In genomic region chr13:113404366-113404722, GRCh38 we compare ENCODE assay signal across 16 cellular contexts. TPM values are rescaled to one million over a fixed set of nuclear protein-coding genes. Genes with fewer than 3 reads are reported as not detected.
DNase-seq lines count a peak whose midpoint lies in the region; ATAC-seq and TF ChIP-seq lines count a peak whose summit lies in the region.
"Had no signal": no experiment of that assay in that cellular context is flagged by ENCODE, and none has a peak within 500 bp of the region (broad histone marks: within the 10 kb centered on the region; RNA-seq: fewer than 3 reads in every experiment).

No MANE protein-coding gene starts in this region.

- no peaks in the 10 kb centered on the region for H3K36me3 ChIP-seq in BLaER1 treated with 17β-estradiol and CSF1 and Interleukin-3, amounts not matched to agents 10 nM and 100 nM
- H3K36me3 ChIP-seq in skeletal muscle tissue (ENCODE audit: control insufficient read depth in 3 of 3, insufficient read depth in 3 of 3, low read length in 3 of 3) = no peaks in the 10 kb centered on the region

- no peak for TF ChIP-seq CTCF in activated CD8-positive, alpha-beta T cell treated with anti-CD3 and anti-CD28 coated beads for 36 hours (IDR thresholded peaks at IDR 0.05)

- peak overlapping the region in 9 of 11 experiments; percentile 90 to 100 (median 98); a peak in 18 of 22 replicates for H3K4me2 ChIP-seq in BLaER1 treated with 17β-estradiol and CSF1 and Interleukin-3, amounts not matched to agents 10 nM and 100 nM

- H3K9ac ChIP-seq in BLaER1 treated with 17β-estradiol and CSF1 and Interleukin-3, amounts not matched to agents 10 nM and 100 nM = peak overlapping the region in 7 of 11 experiments; percentile 55 to 92 (median 84); a peak in 12 of 22 replicates
- peak overlapping the region; percentile 61 to 77 (median 72) for H3K9ac ChIP-seq in skeletal muscle tissue (ENCODE audit: low read depth in 1 of 3, low read length in 3 of 3)

- no peak overlapping the region for H3K4me3 Mint-ChIP-seq in activated CD8-positive, alpha-beta T cell treated with anti-CD3 and anti-CD28 coated beads, Interleukin-2, amount 10 ng/mL, durations not matched to agents 7 days and 5 days
- H3K4me3 Mint-ChIP-seq in activated CD8-positive, alpha-beta T cell treated with anti-CD3 and anti-CD28 coated beads for 36 hours = no peak overlapping the region
- H3K4me3 Mint-ChIP-seq: CD8-positive, alpha-beta memory T cell had no signal

- no peaks in the 10 kb centered on the region for H3K27me3 Mint-ChIP-seq in activated CD8-positive, alpha-beta T cell treated with anti-CD3 and anti-CD28 coated beads, Interleukin-2, amount 10 ng/mL, durations not matched to agents 7 days and 5 days (ENCODE audit: low read depth)
- peaks cover 5% of the 10 kb centered on the region for H3K27me3 Mint-ChIP-seq in activated CD8-positive, alpha-beta T cell treated with anti-CD3 and anti-CD28 coated beads for 36 hours

- H3K9me3 ChIP-seq in BLaER1 treated with 17β-estradiol and CSF1 and Interleukin-3, amounts not matched to agents 10 nM and 100 nM (replicated peaks in 1 of 11) = peaks cover 0 to 5% (median 4%) of the 10 kb centered on the region in 11 experiments; a peak in 13 of 22 replicates
- no peaks in the 10 kb centered on the region for H3K9me3 ChIP-seq in right cardiac atrium (ENCODE audit: control insufficient read depth, low read length)
- no peaks in the 10 kb centered on the region for H3K9me3 ChIP-seq in skeletal muscle tissue (ENCODE audit: control insufficient read depth in 3 of 3, low read length in 3 of 3)

- H3K36me3 Mint-ChIP-seq in activated CD8-positive, alpha-beta T cell treated with anti-CD3 and anti-CD28 coated beads, Interleukin-2, amount 10 ng/mL, durations not matched to agents 7 days and 5 days (ENCODE audit: low read depth) = no peaks in the 10 kb centered on the region
- no peaks in the 10 kb centered on the region for H3K36me3 Mint-ChIP-seq in activated CD8-positive, alpha-beta T cell treated with anti-CD3 and anti-CD28 coated beads for 36 hours (ENCODE audit: low read depth)
- H3K36me3 Mint-ChIP-seq: CD8-positive, alpha-beta memory T cell had no signal

- peaks cover 0 to 39% (median 0%) of the 10 kb centered on the region in 11 experiments; a peak in 4 of 22 replicates for H4K20me1 ChIP-seq in BLaER1 treated with 17β-estradiol and CSF1 and Interleukin-3, amounts not matched to agents 10 nM and 100 nM

- DNase-seq in activated CD8-positive, alpha-beta T cell treated with anti-CD3 and anti-CD28 coated beads, Interleukin-2, amount 10 ng/mL, durations not matched to agents 7 days and 5 days = no peak
- no peak for DNase-seq in activated CD8-positive, alpha-beta T cell treated with anti-CD3 and anti-CD28 coated beads for 36 hours
- DNase-seq in right cardiac atrium = no peak
- DNase-seq: C1 segment of cervical spinal cord; CD8-positive, alpha-beta memory T cell; NCI-H1105; NCI-H2171 treated with DMSO at 0.1 percent for 48 hours; NCI-H446; NCI-H526 treated with DMSO at 0.1 percent for 48 hours had no signal

- H3K27ac ChIP-seq in BLaER1 treated with 17β-estradiol and CSF1 and Interleukin-3, amounts not matched to agents 10 nM and 100 nM = peak overlapping the region in 7 of 11 experiments; percentile 21 to 99 (median 97); a peak in 10 of 22 replicates
- peak overlapping the region; percentile 44 for H3K27ac ChIP-seq in right cardiac atrium (ENCODE audit: low read length)
- peak overlapping the region; percentile 99 for H3K27ac ChIP-seq in skeletal muscle tissue (ENCODE audit: low read depth, low read length)

- intact Hi-C loops in activated CD8-positive, alpha-beta T cell treated with anti-CD3 and anti-CD28 coated beads for 36 hours (cut with micrococcal nuclease) = no loop called here
- intact Hi-C loops in right cardiac atrium (cut with DNase I) = loop anchor here in 1 of 4 donors (5.0 kb wide), 1 partner anchor 48 kb away; the partner anchor contains the start of gene ADPRHL1

- peak; percentile 33 for ATAC-seq in activated CD8-positive, alpha-beta T cell treated with anti-CD3 and anti-CD28 coated beads, Interleukin-2, amount 10 ng/mL, durations not matched to agents 7 days and 5 days
- no peak for ATAC-seq in activated CD8-positive, alpha-beta T cell treated with anti-CD3 and anti-CD28 coated beads for 36 hours
- ATAC-seq in right cardiac atrium = no peak
- ATAC-seq in GM19397 (IDR thresholded peaks at IDR 0.05; ENCODE audit: unreplicated experiment) = no peak
- ATAC-seq in GM21390 (IDR thresholded peaks at IDR 0.05; ENCODE audit: unreplicated experiment) = no peak
- no peak for ATAC-seq in GM21528 (IDR thresholded peaks at IDR 0.05; ENCODE audit: low FRiP score, unreplicated experiment)
- ATAC-seq: K562, Panc1 had no signal

- no peak overlapping the region for H3K27ac Mint-ChIP-seq in activated CD8-positive, alpha-beta T cell treated with anti-CD3 and anti-CD28 coated beads, Interleukin-2, amount 10 ng/mL, durations not matched to agents 7 days and 5 days
- no peak overlapping the region for H3K27ac Mint-ChIP-seq in activated CD8-positive, alpha-beta T cell treated with anti-CD3 and anti-CD28 coated beads for 36 hours

- 0 out of 20 replicates have a peak overlapping the region, but pooled peaks of 1 of the 10 experiments have one; percentile 60 for H3K4me3 ChIP-seq in BLaER1 treated with 17β-estradiol and CSF1 and Interleukin-3, amounts not matched to agents 10 nM and 100 nM
- H3K4me3 ChIP-seq in right cardiac atrium (ENCODE audit: low read length) (no peak overlapping the region), skeletal muscle tissue (ENCODE audit: low read length in 3 of 3) (no peak overlapping the region)
- H3K4me3 ChIP-seq: K562 had no signal

- H3K27me3 ChIP-seq in BLaER1 treated with 17β-estradiol and CSF1 and Interleukin-3, amounts not matched to agents 10 nM and 100 nM = peaks cover 0 to 77% (median 0%) of the 10 kb centered on the region in 11 experiments; a peak in 8 of 22 replicates
- H3K27me3 ChIP-seq in right cardiac atrium (ENCODE audit: control insufficient read depth, insufficient read depth) = no peaks in the 10 kb centered on the region
- peaks cover 0 to 9% (median 0%) of the 10 kb centered on the region in 3 donors for H3K27me3 ChIP-seq in skeletal muscle tissue (ENCODE audit: control insufficient read depth in 3 of 3, insufficient read depth in 3 of 3, low read length in 3 of 3)

- POLR2A ChIA-PET in activated CD8-positive, alpha-beta T cell treated with anti-CD3 and anti-CD28 coated beads, Interleukin-2, amount 10 ng/mL, durations not matched to agents 7 days and 5 days (lab: Charles Lee) = no interaction called here
- POLR2A ChIA-PET in activated CD8-positive, alpha-beta T cell treated with anti-CD3 and anti-CD28 coated beads for 36 hours (lab: Charles Lee) = interaction anchor here (1.1 kb wide), 1 partner anchor 11 kb away, joined by 4 read pairs; no protein-coding TSS in a partner anchor

- 91% methylated on average over 2 of the region's 2 CpGs for WGBS in right cardiac atrium

- H3K4me1 ChIP-seq in BLaER1 treated with 17β-estradiol and CSF1 and Interleukin-3, amounts not matched to agents 10 nM and 100 nM = peaks cover 76 to 100% (median 100%) of the 10 kb centered on the region in 10 experiments
- H3K4me1 ChIP-seq in right cardiac atrium (ENCODE audit: control insufficient read depth, insufficient read depth, low read length) (peaks cover under 1% of the 10 kb centered on the region), skeletal muscle tissue (ENCODE audit: control insufficient read depth in 3 of 3, insufficient read depth in 3 of 3, low read length in 3 of 3) (peaks cover 63 to 88% (median 85%) of the 10 kb centered on the region in 3 donors)

- CTCF ChIA-PET in activated CD8-positive, alpha-beta T cell treated with anti-CD3 and anti-CD28 coated beads, Interleukin-2, amount 10 ng/mL, durations not matched to agents 7 days and 5 days (lab: Charles Lee) = no interaction called here
- CTCF ChIA-PET in activated CD8-positive, alpha-beta T cell treated with anti-CD3 and anti-CD28 coated beads for 36 hours (lab: Charles Lee) = no interaction called here

- no peaks in the 10 kb centered on the region for H3K4me1 Mint-ChIP-seq in activated CD8-positive, alpha-beta T cell treated with anti-CD3 and anti-CD28 coated beads, Interleukin-2, amount 10 ng/mL, durations not matched to agents 7 days and 5 days (ENCODE audit: low read depth)
- no peaks in the 10 kb centered on the region for H3K4me1 Mint-ChIP-seq in activated CD8-positive, alpha-beta T cell treated with anti-CD3 and anti-CD28 coated beads for 36 hours (ENCODE audit: low read depth)
- H3K4me1 Mint-ChIP-seq: CD8-positive, alpha-beta memory T cell had no signal

- no peaks in the 10 kb centered on the region for H3K9me3 Mint-ChIP-seq in activated CD8-positive, alpha-beta T cell treated with anti-CD3 and anti-CD28 coated beads, Interleukin-2, amount 10 ng/mL, durations not matched to agents 7 days and 5 days (ENCODE audit: insufficient read depth)
- no peaks in the 10 kb centered on the region for H3K9me3 Mint-ChIP-seq in activated CD8-positive, alpha-beta T cell treated with anti-CD3 and anti-CD28 coated beads for 36 hours
- H3K9me3 Mint-ChIP-seq: CD8-positive, alpha-beta memory T cell had no signal

RNA-seq across cellular contexts. Expression of gene GRTP1, which starts 40.4 kb away (rescaled TPM):
- not detected for total RNA-seq in activated CD8-positive, alpha-beta T cell treated with anti-CD3 and anti-CD28 coated beads, Interleukin-2, amount 10 ng/mL, durations not matched to agents 7 days and 5 days
- not detected for total RNA-seq in activated CD8-positive, alpha-beta T cell treated with anti-CD3 and anti-CD28 coated beads for 36 hours
- total RNA-seq in right cardiac atrium (1 to 10 TPM; 1.4 to 2.3 (median 1.8) TPM), skeletal muscle tissue (3.7 TPM)
- polyA plus RNA-seq in right cardiac atrium = 1.5 TPM
- total RNA-seq: CD8-positive, alpha-beta memory T cell had no signal
- polyA plus RNA-seq: CD8-positive, alpha-beta memory T cell had no signal

RNA-seq across cellular contexts. Expression of gene ADPRHL1, which starts 48.9 kb away (rescaled TPM):
- total RNA-seq in activated CD8-positive, alpha-beta T cell treated with anti-CD3 and anti-CD28 coated beads, Interleukin-2, amount 10 ng/mL, durations not matched to agents 7 days and 5 days = under 1 TPM; 0.73 to 0.87 TPM
- under 1 TPM; 0.23 to 0.36 TPM for total RNA-seq in activated CD8-positive, alpha-beta T cell treated with anti-CD3 and anti-CD28 coated beads for 36 hours
- 100 to 1,000 TPM; 320 to 446 (median 375) TPM for total RNA-seq in right cardiac atrium
- 280 TPM for polyA plus RNA-seq in right cardiac atrium
- 124 TPM for total RNA-seq in skeletal muscle tissue

Comparison
In these comparisons a context has a peak if more than half of its experiments do, and no peak if none do; other contexts are left out.
1. H3K27ac ChIP-seq: peak in every context shown above with its lines; median percentile 99 in skeletal muscle tissue; 97 in BLaER1 treated with 17β-estradiol and CSF1 and Interleukin-3, amounts not matched to agents 10 nM and 100 nM; 44 in right cardiac atrium.
2. RNA of gene ADPRHL1, which starts 48.9 kb away (total RNA-seq): 320 to 446 TPM in right cardiac atrium and 124 TPM in skeletal muscle tissue (single experiment); 0.73 to 0.87 TPM in activated CD8-positive, alpha-beta T cell treated with anti-CD3 and anti-CD28 coated beads, Interleukin-2, amount 10 ng/mL, durations not matched to agents 7 days and 5 days and 0.23 to 0.36 TPM in activated CD8-positive, alpha-beta T cell treated with anti-CD3 and anti-CD28 coated beads for 36 hours; every median in the first group is over 10 times any median in the second.